In genomic region chr11:126406368-126406767, GRCh38 we compare ENCODE assay signal across 1 cellular context.
TF ChIP-seq lines count a peak whose summit lies in the region.

No MANE protein-coding gene starts in this region.

TF ChIP-seq in GM23338, 12 proteins besides CTCF, POLR2A, EP300 and RAD21 (continued from another document):
- TF ChIP-seq ZNF462 (CRISPR knock-in tag; IDR thresholded peaks at IDR 0.05) (no peak), JUNB (IDR thresholded peaks at IDR 0.05; ENCODE audit: unreplicated experiment) (no peak), EZH2phosphoT487 (IDR thresholded peaks at IDR 0.05; ENCODE audit: unreplicated experiment) (no peak), REST (IDR thresholded peaks at IDR 0.05; ENCODE audit: unreplicated experiment) (no peak), ETS1 (IDR thresholded peaks at IDR 0.05) (no peak), ZNF114 (CRISPR knock-in tag; IDR thresholded peaks at IDR 0.05) (no peak), EZH2 (IDR thresholded peaks at IDR 0.05; ENCODE audit: low read depth, unreplicated experiment) (no peak), POLR2AphosphoS5 (IDR thresholded peaks at IDR 0.05; ENCODE audit: low read depth) (no peak), NANOG (IDR thresholded peaks at IDR 0.05; ENCODE audit: borderline replicate concordance) (no peak), STAT1 (IDR thresholded peaks at IDR 0.05; ENCODE audit: unreplicated experiment) (no peak), ZNF331 (CRISPR knock-in tag; IDR thresholded peaks at IDR 0.05; ENCODE audit: low read depth) (no peak)
